In genomic region chr3:108461641-108462040, GRCh38 we compare ENCODE assay signal across 16 cellular contexts. TPM values are rescaled to one million over a fixed set of nuclear protein-coding genes. Genes with fewer than 3 reads are reported as not detected.
DNase-seq lines count a peak whose midpoint lies in the region; ATAC-seq, FAIRE-seq and TF ChIP-seq lines count a peak whose summit lies in the region.
"Had no signal": no experiment of that assay in that cellular context is flagged by ENCODE, and none has a peak within 500 bp of the region (broad histone marks: within the 10 kb centered on the region; RNA-seq: fewer than 3 reads in every experiment).

No MANE protein-coding gene starts in this region.

- H3K9ac ChIP-seq in K562 (ENCODE audit: insufficient read depth in 1 of 2, low read depth in 2 of 2, low read length in 2 of 2): no peak overlapping the region

- intact Hi-C loops in K562 (cut with micrococcal nuclease): no loop called here
- intact Hi-C loops in adrenal gland (cut with DNase I): no loop called here

- no peak for FAIRE-seq in K562 (lab: Jason Lieb, UNC)
- FAIRE-seq: H1 had no signal

- peaks cover 0 to 6% (median 0%) of the 10 kb centered on the region in 3 donors for H3K27me3 Mint-ChIP-seq in naive B cell
- H3K27me3 Mint-ChIP-seq in activated CD8-positive, alpha-beta memory T cell treated with anti-CD3 and anti-CD28 coated beads, Interleukin-2, amount 10 ng/mL, durations not matched to agents 7 days and 5 days: peaks cover 7% of the 10 kb centered on the region
- H3K27me3 Mint-ChIP-seq: activated CD4-positive, alpha-beta memory T cell treated with anti-CD3 and anti-CD28 coated beads for 36 hours had no signal

- H3K27me3 ChIP-seq in K562 (ENCODE audit: control insufficient read depth in 2 of 2, insufficient read depth in 2 of 2, low read length in 2 of 2) (no peaks in the 10 kb centered on the region), adrenal gland (no peaks in the 10 kb centered on the region), tibial nerve (no peaks in the 10 kb centered on the region)

- H2AFZ ChIP-seq in K562 (ENCODE audit: low read depth, low read length): no peak overlapping the region

- no peaks in the 10 kb centered on the region for H4K20me1 ChIP-seq in K562 (replicated peaks; ENCODE audit: control insufficient read depth, insufficient read depth, low read length)

- H3K4me3 Mint-ChIP-seq in naive B cell: no peak overlapping the region
- no peak overlapping the region for H3K4me3 Mint-ChIP-seq in activated CD8-positive, alpha-beta memory T cell treated with anti-CD3 and anti-CD28 coated beads, Interleukin-2, amount 10 ng/mL, durations not matched to agents 7 days and 5 days
- H3K4me3 Mint-ChIP-seq: activated CD4-positive, alpha-beta memory T cell treated with anti-CD3 and anti-CD28 coated beads for 36 hours; activated naive CD8-positive, alpha-beta T cell treated with anti-CD3 and anti-CD28 coated beads, Interleukin-2, amount 10 ng/mL, durations not matched to agents 7 days and 5 days; CD4-positive, alpha-beta memory T cell; naive thymus-derived CD4-positive, alpha-beta T cell had no signal

- H3K4me1 ChIP-seq in K562 (replicated peaks in 1 of 2; ENCODE audit: control insufficient read depth in 2 of 2, insufficient read depth in 2 of 2, low read length in 2 of 2) (no peaks in the 10 kb centered on the region), adrenal gland (replicated peaks in 1 of 2) (no peaks in the 10 kb centered on the region), tibial nerve (peaks cover 0 to 8% (median 0%) of the 10 kb centered on the region in 4 donors)

- TF ChIP-seq RAD21 in K562 (CRISPR knock-in tag; conservative IDR thresholded peaks at IDR 0.05 in 1 of 2, IDR thresholded peaks at IDR 0.05 in 1 of 2): no peak

- peaks cover 0 to 4% (median 0%) of the 10 kb centered on the region in 7 donors for H3K9me3 Mint-ChIP-seq in naive B cell
- H3K9me3 Mint-ChIP-seq in activated CD8-positive, alpha-beta memory T cell treated with anti-CD3 and anti-CD28 coated beads, Interleukin-2, amount 10 ng/mL, durations not matched to agents 7 days and 5 days (ENCODE audit: low read depth): no peaks in the 10 kb centered on the region
- H3K9me3 Mint-ChIP-seq: activated CD4-positive, alpha-beta memory T cell treated with anti-CD3 and anti-CD28 coated beads for 36 hours; activated naive CD8-positive, alpha-beta T cell treated with anti-CD3 and anti-CD28 coated beads, Interleukin-2, amount 10 ng/mL, durations not matched to agents 7 days and 5 days; CD4-positive, alpha-beta memory T cell; naive thymus-derived CD4-positive, alpha-beta T cell had no signal

- WGBS in K562 (ENCODE audit: insufficient coverage, low coverage, missing lambda C conversion rate): 0% methylated on average over 3 of the region's 3 CpGs
- WGBS in adrenal gland, 4 donors: 61 to 70% (median 67%) methylated on average over 3 of the region's 3 CpGs
- 38 to 44% methylated on average over 3 of the region's 3 CpGs for WGBS in tibial nerve, 2 donors

- peak overlapping the region in 1 of 6 donors; percentile 16 for H3K27ac Mint-ChIP-seq in naive B cell
- no peak overlapping the region for H3K27ac Mint-ChIP-seq in activated CD8-positive, alpha-beta memory T cell treated with anti-CD3 and anti-CD28 coated beads, Interleukin-2, amount 10 ng/mL, durations not matched to agents 7 days and 5 days
- H3K27ac Mint-ChIP-seq: activated CD4-positive, alpha-beta memory T cell treated with anti-CD3 and anti-CD28 coated beads for 36 hours; activated naive CD8-positive, alpha-beta T cell treated with anti-CD3 and anti-CD28 coated beads, Interleukin-2, amount 10 ng/mL, durations not matched to agents 7 days and 5 days; naive thymus-derived CD4-positive, alpha-beta T cell had no signal

- CTCF ChIA-PET in K562 (lab: Yijun Ruan, JAX; ENCODE audit: low intra/inter-chr PET ratio): no interaction called here
- CTCF ChIA-PET in activated CD8-positive, alpha-beta memory T cell treated with anti-CD3 and anti-CD28 coated beads, Interleukin-2, amount 10 ng/mL, durations not matched to agents 7 days and 5 days (lab: Charles Lee): interaction anchor here (1.3 to 2.7 kb wide), 3 partner anchors 13 to 20 kb away, joined by 3 to 12 read pairs (median 3); no protein-coding TSS in a partner anchor

- H3K4me1 Mint-ChIP-seq in naive B cell: peaks cover 0 to 6% (median 0%) of the 10 kb centered on the region in 3 donors
- no peaks in the 10 kb centered on the region for H3K4me1 Mint-ChIP-seq in activated CD8-positive, alpha-beta memory T cell treated with anti-CD3 and anti-CD28 coated beads, Interleukin-2, amount 10 ng/mL, durations not matched to agents 7 days and 5 days
- H3K4me1 Mint-ChIP-seq: activated naive CD8-positive, alpha-beta T cell treated with anti-CD3 and anti-CD28 coated beads, Interleukin-2, amount 10 ng/mL, durations not matched to agents 7 days and 5 days; CD4-positive, alpha-beta memory T cell; naive thymus-derived CD4-positive, alpha-beta T cell had no signal

- no peaks in the 10 kb centered on the region for H3K36me3 Mint-ChIP-seq in naive B cell
- H3K36me3 Mint-ChIP-seq in activated CD8-positive, alpha-beta memory T cell treated with anti-CD3 and anti-CD28 coated beads, Interleukin-2, amount 10 ng/mL, durations not matched to agents 7 days and 5 days: peaks cover 2% of the 10 kb centered on the region
- H3K36me3 Mint-ChIP-seq: activated CD4-positive, alpha-beta memory T cell treated with anti-CD3 and anti-CD28 coated beads for 36 hours; activated naive CD8-positive, alpha-beta T cell treated with anti-CD3 and anti-CD28 coated beads, Interleukin-2, amount 10 ng/mL, durations not matched to agents 7 days and 5 days; CD4-positive, alpha-beta memory T cell; naive thymus-derived CD4-positive, alpha-beta T cell had no signal

- H3K9me3 ChIP-seq in K562 (replicated peaks; ENCODE audit: control insufficient read depth, insufficient read depth, low read depth, low read length): no peaks in the 10 kb centered on the region
- no peaks in the 10 kb centered on the region for H3K9me3 ChIP-seq in adrenal gland (replicated peaks in 1 of 3)
- no peaks in the 10 kb centered on the region for H3K9me3 ChIP-seq in tibial nerve

- TF ChIP-seq CTCF in K562 (IDR thresholded peaks at IDR 0.05 in 2 of 3, conservative IDR thresholded peaks at IDR 0.05 in 1 of 3; ENCODE audit: insufficient read depth in 2 of 3, low read depth in 1 of 3, low read length in 3 of 3) (no peak), adrenal gland (IDR thresholded peaks at IDR 0.05) (no peak), tibial nerve (IDR thresholded peaks at IDR 0.05) (no peak)

- peak in 2 of 4 experiments; percentile 3 to 4 for DNase-seq in K562 (ENCODE audit: extremely low read depth in 1 of 4, low spot score in 3 of 4)
- DNase-seq in naive B cell: no peak
- DNase-seq in GOT3 (lab: John Stamatoyannopoulos, UW): no peak
- DNase-seq in adrenal gland: no peak
- no peak for DNase-seq in activated CD8-positive, alpha-beta memory T cell treated with anti-CD3 and anti-CD28 coated beads, Interleukin-2, amount 10 ng/mL, durations not matched to agents 7 days and 5 days
- DNase-seq in tibial nerve (ENCODE audit: low spot score in 2 of 2): no peak
- DNase-seq: activated CD4-positive, alpha-beta memory T cell treated with anti-CD3 and anti-CD28 coated beads for 36 hours; activated naive CD8-positive, alpha-beta T cell treated with anti-CD3 and anti-CD28 coated beads, Interleukin-2, amount 10 ng/mL, durations not matched to agents 7 days and 5 days; CD4-positive, alpha-beta memory T cell; naive thymus-derived CD4-positive, alpha-beta T cell; NCI-H1048; NCI-H524 treated with DMSO at 0.1 percent for 48 hours; stimulated activated naive CD8-positive, alpha-beta T cell treated with anti-CD3 and anti-CD28 coated beads, Interleukin-15, Interleukin-2, amounts not matched to agents 100 U/mL and 50 U/mL, for 24 hours had no signal

- ATAC-seq in GM18519 (IDR thresholded peaks at IDR 0.05; ENCODE audit: low FRiP score, unreplicated experiment): peak; percentile 65
- ATAC-seq in HG02840 (IDR thresholded peaks at IDR 0.05; ENCODE audit: low FRiP score, unreplicated experiment): peak; percentile 62
- no peak for ATAC-seq in K562
- peak; percentile 68 to 76 for ATAC-seq in naive B cell (ENCODE audit: low read depth in 2 of 2)
- no peak for ATAC-seq in activated CD8-positive, alpha-beta memory T cell treated with anti-CD3 and anti-CD28 coated beads, Interleukin-2, amount 10 ng/mL, durations not matched to agents 7 days and 5 days
- ATAC-seq: naive thymus-derived CD4-positive, alpha-beta T cell; stimulated activated naive CD8-positive, alpha-beta T cell treated with anti-CD3 and anti-CD28 coated beads, Interleukin-15, Interleukin-2, amounts not matched to agents 100 U/mL and 50 U/mL, for 24 hours had no signal

- in situ Hi-C loops in K562 (cut with MboI): no loop called here

- no peak overlapping the region for H3K4me3 ChIP-seq in K562
- no peak overlapping the region for H3K4me3 ChIP-seq in adrenal gland
- H3K4me3 ChIP-seq in tibial nerve: no peak overlapping the region

- TF ChIP-seq EP300 in K562 (IDR thresholded peaks at IDR 0.05; ENCODE audit: low read length): no peak
- no peak for TF ChIP-seq EP300 in tibial nerve (IDR thresholded peaks at IDR 0.05)

- no peaks in the 10 kb centered on the region for H3K79me2 ChIP-seq in K562 (ENCODE audit: control insufficient read depth, insufficient read depth, low read length)

- H3K27ac ChIP-seq in K562 (ENCODE audit: extremely low read depth, low read depth, low read length) (no peak overlapping the region), adrenal gland (no peak overlapping the region), tibial nerve (no peak overlapping the region)

- BruUV-seq in K562 (replicated peaks; lab: Mats Ljungman, UMichigan): no TSS peak

- H3K36me3 ChIP-seq in K562 (ENCODE audit: control insufficient read depth, insufficient read depth, low read length) (no peaks in the 10 kb centered on the region), adrenal gland (replicated peaks in 1 of 2) (no peaks in the 10 kb centered on the region), tibial nerve (no peaks in the 10 kb centered on the region)

- H3K9me1 ChIP-seq in K562 (ENCODE audit: control insufficient read depth, insufficient read depth, low read length): no peaks in the 10 kb centered on the region

- no peak overlapping the region for H3K4me2 ChIP-seq in K562 (ENCODE audit: insufficient read depth, low read length)

- TF ChIP-seq POLR2A in K562 (conservative IDR thresholded peaks at IDR 0.05) (no peak), adrenal gland (IDR thresholded peaks at IDR 0.05) (no peak), tibial nerve (IDR thresholded peaks at IDR 0.05) (no peak)

- POLR2A ChIA-PET in K562 (lab: Yijun Ruan, JAX): interaction anchor here (0.6 kb wide), 1 partner anchor 307 kb away, joined by 4 read pairs; no protein-coding TSS in a partner anchor

RNA-seq across cellular contexts. Expression of gene MYH15, which starts 48.8 kb away (rescaled TPM):
- total RNA-seq in K562 (2011; cell fraction: chromatin; rRNA removed; ENCODE audit: low replicate concordance): 0.14 TPM in 1 of 2 replicates, not detected in the other
- not detected in 2 replicates for total RNA-seq in K562 (2011; cell fraction: nucleolus; rRNA removed)
- 0.15 TPM in 1 of 2 replicates, not detected in the other for total RNA-seq in K562 (2011; cell fraction: nucleoplasm; rRNA removed)
- total RNA-seq in K562 (2014; rRNA removed): 0.14 and 0.24 TPM in 2 replicates
- 0.22 and 0.25 TPM in 2 replicates for total RNA-seq in K562 (2014; rRNA removed; fragmentation: Illumina TruSeq; extraction: Trizol)
- total RNA-seq in K562 (2015; rRNA removed; fragmentation: Illumina TruSeq; extraction: Trizol): 0.08 and 0.11 TPM in 2 replicates
- 0.07 and 0.29 TPM in 2 replicates for total RNA-seq in K562 (2021)
- polyA plus RNA-seq in K562 (2011; rRNA removed): 0.03 and 0.04 TPM in 2 replicates
- not detected in 2 replicates for polyA plus RNA-seq in K562 (2011; cell fraction: cytosol; rRNA removed)
- 0.03 and 0.06 TPM in 2 replicates for polyA plus RNA-seq in K562 (2011; cell fraction: nucleus; rRNA removed)
- polyA plus RNA-seq in K562 (2012): 0.16 and 10.6 TPM in 2 replicates
- 0.12 and 0.17 TPM in 2 replicates for polyA plus RNA-seq in K562 (2014; fragmentation: Illumina TruSeq; extraction: Trizol)
- under 1 TPM; 0.03 to 0.06 TPM for polyA plus RNA-seq in K562 (2014; fragmentation: Nextera tagmentation; extraction: Ambion mirVana)
- polyA plus RNA-seq in K562 (2014; rRNA removed): 0.08 and 0.19 TPM in 2 replicates
- polyA minus RNA-seq in K562 (2011; rRNA and poly(A)+ RNA removed): 0.03 and 0.04 TPM in 2 replicates
- polyA minus RNA-seq in K562 (2011; cell fraction: cytosol; rRNA and poly(A)+ RNA removed): not detected in 2 replicates
- polyA minus RNA-seq in K562 (2011; cell fraction: nucleus; rRNA and poly(A)+ RNA removed): under 0.01 and 0.11 TPM in 2 replicates
- polyA plus RNA-seq in naive B cell (ENCODE audit: low read depth in 6 of 6): under 1 TPM in 2 of 6 donors, not detected in 4; 0.05 to 0.06 TPM
- total RNA-seq in adrenal gland: under 1 TPM in 6 of 8 donors, not detected in 2; 0.07 to 0.24 (median 0.17) TPM
- polyA plus RNA-seq in adrenal gland: 1 to 10 TPM in 1 of 3 donors, under 1 TPM in 2; 0.13 to 1.0 (median 0.49) TPM
- total RNA-seq in activated CD8-positive, alpha-beta memory T cell treated with anti-CD3 and anti-CD28 coated beads, Interleukin-2, amount 10 ng/mL, durations not matched to agents 7 days and 5 days: under 1 TPM; 0.35 to 0.37 TPM
- under 1 TPM in 2 of 4 donors, not detected in 2; under 0.01 to 0.22 TPM for total RNA-seq in tibial nerve
- total RNA-seq: H1 had no signal
- polyA plus RNA-seq: CD4-positive, alpha-beta memory T cell; naive thymus-derived CD4-positive, alpha-beta T cell had no signal

Comparison
In these comparisons a context has a peak if more than half of its experiments do, and no peak if none do; other contexts are left out.
1. ATAC-seq: peak in GM18519 (single experiment), HG02840 (single experiment) and naive B cell (2 of 2); none in K562 (single experiment) and activated CD8-positive, alpha-beta memory T cell treated with anti-CD3 and anti-CD28 coated beads, Interleukin-2, amount 10 ng/mL, durations not matched to agents 7 days and 5 days (single experiment).